Comparison of ENCODE assay signal across 8 cellular contexts in the genomic region with DNA sequence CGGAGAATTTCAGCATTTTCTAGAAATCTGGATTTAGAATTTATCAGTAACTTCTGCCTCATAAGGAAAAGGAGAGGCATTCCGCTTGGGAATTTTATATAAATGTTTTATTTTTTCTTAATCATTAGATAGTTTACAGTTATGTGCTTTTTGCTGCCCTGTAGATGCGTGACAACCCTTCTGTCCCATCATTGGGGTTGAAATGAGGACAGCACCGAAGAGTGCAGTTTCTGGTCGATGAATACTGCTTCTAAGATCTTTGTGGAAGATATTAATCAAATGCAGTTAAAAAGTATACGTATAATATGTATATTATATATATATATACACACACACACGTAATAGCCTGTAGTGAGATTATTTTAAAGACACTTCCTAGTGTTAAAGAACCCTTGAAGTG. TPM values are rescaled to one million over a fixed set of nuclear protein-coding genes. Genes with fewer than 3 reads are reported as not detected.
DNase-seq lines count a peak whose midpoint lies in the region; ATAC-seq and TF ChIP-seq lines count a peak whose summit lies in the region.

No MANE protein-coding gene starts in this region.

- CTCF ChIA-PET in Calu3 (lab: Charles Lee): no interaction called here

- peak overlapping the region; percentile 97 for H3K9ac ChIP-seq in NT2/D1 (ENCODE audit: insufficient read length, low read depth)
- H3K9ac ChIP-seq in neuronal stem cell (ENCODE audit: low read depth, low read length, poor library complexity): no peak overlapping the region

- no peaks in the 10 kb centered on the region for H3K4me1 ChIP-seq in NT2/D1 (ENCODE audit: insufficient read depth, insufficient read length)
- peaks cover 3% of the 10 kb centered on the region for H3K4me1 ChIP-seq in ectodermal cell (ENCODE audit: control insufficient read depth, insufficient read depth, low read length)
- H3K4me1 ChIP-seq in neuronal stem cell (ENCODE audit: control insufficient read depth in 2 of 2, insufficient read depth in 1 of 2, low read depth in 1 of 2, low read length in 2 of 2): peaks cover 0 to 10% of the 10 kb centered on the region in 2 donors

- intact Hi-C loops in Calu3 (cut with micrococcal nuclease; ENCODE audit: unreplicated experiment): no loop called here

- H2AK5ac ChIP-seq in neuronal stem cell (ENCODE audit: low read depth, low read length): no peak overlapping the region

- H2BK15ac ChIP-seq in neuronal stem cell (ENCODE audit: low read length): no peak overlapping the region

- no peak overlapping the region for H3K4ac ChIP-seq in neuronal stem cell (ENCODE audit: low read length)

- BruUV-seq in Calu3 (replicated peaks; lab: Mats Ljungman, UMichigan): TSS peak; percentile 35

- H3K27ac Mint-ChIP-seq in Calu3 (ENCODE audit: unreplicated experiment): no peak overlapping the region

- DNase-seq in Calu3: no peak
- no peak for DNase-seq in NT2/D1 (ENCODE audit: low read depth, low spot score)
- DNase-seq in neuronal stem cell (ENCODE audit: low spot score): no peak
- no peak for DNase-seq in NCI-H226

- peaks cover 8% of the 10 kb centered on the region for H3K4me1 Mint-ChIP-seq in Calu3 (ENCODE audit: low read depth, unreplicated experiment)

- H3K23ac ChIP-seq in neuronal stem cell (ENCODE audit: low read depth, low read length, poor library complexity): no peak overlapping the region

- no peaks in the 10 kb centered on the region for H3K36me3 ChIP-seq in NT2/D1 (ENCODE audit: insufficient read depth, insufficient read length, low read length)
- H3K36me3 ChIP-seq in ectodermal cell (ENCODE audit: control insufficient read depth, insufficient read depth, low read length): no peaks in the 10 kb centered on the region
- H3K36me3 ChIP-seq in neuronal stem cell (replicated peaks in 1 of 2; ENCODE audit: control insufficient read depth in 2 of 2, insufficient read depth in 2 of 2, low read length in 2 of 2): no peaks in the 10 kb centered on the region

- no peak overlapping the region for H3K14ac ChIP-seq in neuronal stem cell (ENCODE audit: low read length)

- TF ChIP-seq CTCF in Calu3 (IDR thresholded peaks at IDR 0.05; ENCODE audit: unreplicated experiment): no peak

- H2AFZ ChIP-seq in neuronal stem cell (ENCODE audit: low read length): no peak overlapping the region

- H2BK5ac ChIP-seq in neuronal stem cell (ENCODE audit: low read length): no peak overlapping the region

- peaks cover 36% of the 10 kb centered on the region for H3K36me3 Mint-ChIP-seq in Calu3 (ENCODE audit: insufficient read depth, unreplicated experiment)

- H4K8ac ChIP-seq in neuronal stem cell (ENCODE audit: low read depth, low read length): no peak overlapping the region

- 5 to 9% methylated on average over 3 to 4 of the region's 7 CpGs for WGBS in ectodermal cell, 2 experiments
- WGBS in neuronal stem cell (ENCODE audit: extremely low coverage in 2 of 2, insufficient read length in 2 of 2, insufficient replicate concordance in 1 of 2), 2 donors: no CpG with 5 or more reads among the region's 7 CpGs

- no peak for ATAC-seq in GM19455 (IDR thresholded peaks at IDR 0.05; ENCODE audit: unreplicated experiment)
- ATAC-seq in HG03457 (IDR thresholded peaks at IDR 0.05; ENCODE audit: unreplicated experiment): no peak
- no peak for ATAC-seq in GM21360 (IDR thresholded peaks at IDR 0.05; ENCODE audit: unreplicated experiment)

- H3K18ac ChIP-seq in neuronal stem cell (ENCODE audit: low read length): no peak overlapping the region

- H3K9me3 ChIP-seq in NT2/D1 (ENCODE audit: insufficient read depth, low read length) (no peaks in the 10 kb centered on the region), ectodermal cell (ENCODE audit: control insufficient read depth, low read length) (no peaks in the 10 kb centered on the region), neuronal stem cell (replicated peaks in 1 of 2; ENCODE audit: control insufficient read depth in 2 of 2, insufficient read depth in 1 of 2, low read depth in 1 of 2, low read length in 2 of 2) (peaks cover 0 to 3% of the 10 kb centered on the region in 2 donors)

- H4K91ac ChIP-seq in neuronal stem cell (ENCODE audit: low read depth, low read length, poor library complexity): no peak overlapping the region

- no peaks in the 10 kb centered on the region for H3K79me1 ChIP-seq in neuronal stem cell (ENCODE audit: low read depth, low read length)

- no peaks in the 10 kb centered on the region for H3K27me3 ChIP-seq in NT2/D1 (ENCODE audit: insufficient read depth, insufficient read length)
- H3K27me3 ChIP-seq in ectodermal cell (ENCODE audit: control insufficient read depth, insufficient read depth, low read length, poor library complexity, severe bottlenecking): no peaks in the 10 kb centered on the region
- H3K27me3 ChIP-seq in neuronal stem cell (ENCODE audit: control insufficient read depth in 3 of 3, insufficient read depth in 3 of 3, low read depth in 1 of 3, low read length in 3 of 3): no peaks in the 10 kb centered on the region

- peaks cover 4% of the 10 kb centered on the region for H3K9me3 Mint-ChIP-seq in Calu3 (ENCODE audit: low read depth, unreplicated experiment)

- H2BK12ac ChIP-seq in neuronal stem cell (ENCODE audit: low read length): no peak overlapping the region

- H3K27ac ChIP-seq in ectodermal cell (ENCODE audit: insufficient read depth, low read depth, low read length, poor library complexity, severe bottlenecking): no peak overlapping the region
- H3K27ac ChIP-seq in neuronal stem cell (replicated peaks; ENCODE audit: low read length): no peak overlapping the region

- H3K4me3 ChIP-seq in NT2/D1 (ENCODE audit: insufficient read length, low read depth) (peak overlapping the region; percentile 88), ectodermal cell (ENCODE audit: insufficient read depth, low read depth, low read length) (peak overlapping the region; percentile 75), neuronal stem cell (ENCODE audit: low read length in 2 of 2) (peak overlapping the region in 1 of 2 donors; percentile 76)

- peak overlapping the region; percentile 91 for H3K4me2 ChIP-seq in neuronal stem cell (ENCODE audit: insufficient read depth, low read length, poor library complexity, severe bottlenecking)

- H3K4me3 Mint-ChIP-seq in Calu3 (ENCODE audit: low read depth, unreplicated experiment): peak overlapping the region; percentile 86

- no peak overlapping the region for H2BK120ac ChIP-seq in neuronal stem cell (ENCODE audit: low read depth, low read length)

- H3K27me3 Mint-ChIP-seq in Calu3 (ENCODE audit: unreplicated experiment): no peaks in the 10 kb centered on the region

RNA-seq across cellular contexts. Expression of a gene that starts 1.5 kb away (rescaled TPM):
- total RNA-seq in Calu3 (2022): 46.1 and 56.3 TPM in 2 replicates
- polyA plus RNA-seq in ectodermal cell (2013, experiment 1 of 4): 75.4 TPM
- 84.0 TPM for polyA plus RNA-seq in ectodermal cell (2013, experiment 2 of 4)
- polyA plus RNA-seq in ectodermal cell (2013, experiment 3 of 4): 53.5 TPM
- 62.4 TPM for polyA plus RNA-seq in ectodermal cell (2013, experiment 4 of 4)
- polyA plus RNA-seq in neuronal stem cell (2013, experiment 1 of 2): 102 TPM
- 105 TPM for polyA plus RNA-seq in neuronal stem cell (2013, experiment 2 of 2)
